Comparison of ENCODE assay signal across 8 cellular contexts in genomic region chr9:129459550-129460322, GRCh38.
A peak's percentile ranks its signal among the peaks of the same experiment; 100 is the strongest.
DNase-seq lines count a peak whose midpoint lies in the region; ATAC-seq and TF ChIP-seq lines count a peak whose summit lies in the region.

No MANE protein-coding gene starts in this region.

- H3K4me1 ChIP-seq in endocrine pancreas (ENCODE audit: control insufficient read depth, insufficient read depth, low read length): no peaks in the 10 kb centered on the region
- peaks cover 36% of the 10 kb centered on the region for H3K4me1 ChIP-seq in rectal smooth muscle tissue (ENCODE audit: control insufficient read depth, insufficient read depth, low read length)

- ATAC-seq in SK-N-SH treated with all-trans-retinoic acid at 6 μM for 48 hours (peak; percentile 50), HG03442 (IDR thresholded peaks at IDR 0.05; ENCODE audit: unreplicated experiment) (no peak), HG03196 (IDR thresholded peaks at IDR 0.05; ENCODE audit: unreplicated experiment) (no peak)

- no peaks in the 10 kb centered on the region for H3K27me3 ChIP-seq in endocrine pancreas (ENCODE audit: control insufficient read depth, insufficient read depth, low read length)
- no peaks in the 10 kb centered on the region for H3K27me3 ChIP-seq in rectal smooth muscle tissue (ENCODE audit: control insufficient read depth, insufficient read depth, low read length)

- H3K4me3 ChIP-seq in endocrine pancreas (ENCODE audit: control insufficient read depth, insufficient read depth, low read length) (no peak overlapping the region), rectal smooth muscle tissue (ENCODE audit: low read length) (peak overlapping the region; percentile 48)

- peak overlapping the region; percentile 83 for H3K27ac ChIP-seq in rectal smooth muscle tissue (ENCODE audit: low read depth, low read length)

- no peaks in the 10 kb centered on the region for H3K9me3 ChIP-seq in endocrine pancreas (ENCODE audit: control insufficient read depth, low read length)

- H3K9ac ChIP-seq in endocrine pancreas (ENCODE audit: control insufficient read depth, insufficient read depth, low read length) (peak overlapping the region; percentile 15), rectal smooth muscle tissue (ENCODE audit: low read length) (peak overlapping the region; percentile 10)

- DNase-seq in COLO668 (lab: John Stamatoyannopoulos, UW; ENCODE audit: unreplicated experiment) (peak; percentile 23), GF-D8 (lab: John Stamatoyannopoulos, UW) (no peak), UCSD-AML1 (lab: John Stamatoyannopoulos, UW; ENCODE audit: unreplicated experiment) (no peak)

- no peaks in the 10 kb centered on the region for H3K36me3 ChIP-seq in endocrine pancreas (ENCODE audit: control insufficient read depth, insufficient read depth, low read length)
- H3K36me3 ChIP-seq in rectal smooth muscle tissue (ENCODE audit: control insufficient read depth, insufficient read depth, low read length): no peaks in the 10 kb centered on the region

TF ChIP-seq in SK-N-SH treated with all-trans-retinoic acid at 6 μM for 48 hours, 23 proteins besides CTCF, POLR2A, EP300 and RAD21:
- no peak for TF ChIP-seq OSR1 (CRISPR knock-in tag; IDR thresholded peaks at IDR 0.05)
- TF ChIP-seq PATZ1 (CRISPR knock-in tag; IDR thresholded peaks at IDR 0.05; ENCODE audit: borderline replicate concordance): no peak
- TF ChIP-seq ZFP30 (CRISPR knock-in tag; IDR thresholded peaks at IDR 0.05): no peak
- TF ChIP-seq ISL1 (CRISPR knock-in tag; IDR thresholded peaks at IDR 0.05): no peak
- TF ChIP-seq CSRNP3 (CRISPR knock-in tag; IDR thresholded peaks at IDR 0.05): no peak
- TF ChIP-seq ZNF565 (CRISPR knock-in tag; conservative IDR thresholded peaks at IDR 0.05; ENCODE audit: low read depth): no peak
- no peak for TF ChIP-seq SNAI2 (CRISPR knock-in tag; IDR thresholded peaks at IDR 0.05)
- TF ChIP-seq PPARA (CRISPR knock-in tag; IDR thresholded peaks at IDR 0.05; ENCODE audit: borderline replicate concordance): no peak
- TF ChIP-seq ESRRG (CRISPR knock-in tag; IDR thresholded peaks at IDR 0.05): no peak
- TF ChIP-seq, protein P1, sequence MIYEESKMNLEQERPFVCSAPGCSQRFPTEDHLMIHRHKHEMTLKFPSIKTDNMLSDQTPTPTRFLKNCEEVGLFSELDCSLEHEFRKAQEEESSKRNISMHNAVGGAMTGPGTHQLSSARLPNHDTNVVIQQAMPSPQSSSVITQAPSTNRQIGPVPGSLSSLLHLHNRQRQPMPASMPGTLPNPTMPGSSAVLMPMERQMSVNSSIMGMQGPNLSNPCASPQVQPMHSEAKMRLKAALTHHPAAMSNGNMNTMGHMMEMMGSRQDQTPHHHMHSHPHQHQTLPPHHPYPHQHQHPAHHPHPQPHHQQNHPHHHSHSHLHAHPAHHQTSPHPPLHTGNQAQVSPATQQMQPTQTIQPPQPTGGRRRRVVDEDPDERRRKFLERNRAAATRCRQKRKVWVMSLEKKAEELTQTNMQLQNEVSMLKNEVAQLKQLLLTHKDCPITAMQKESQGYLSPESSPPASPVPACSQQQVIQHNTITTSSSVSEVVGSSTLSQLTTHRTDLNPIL (CRISPR knock-in tag; IDR thresholded peaks at IDR 0.05; ENCODE audit: low read depth): no peak
- no peak for TF ChIP-seq RARB (CRISPR knock-in tag; IDR thresholded peaks at IDR 0.05)
- no peak for TF ChIP-seq ZNF70 (CRISPR knock-in tag; IDR thresholded peaks at IDR 0.05)
- no peak for TF ChIP-seq ZNF8 (CRISPR knock-in tag; IDR thresholded peaks at IDR 0.05)
- TF ChIP-seq, protein P2, sequence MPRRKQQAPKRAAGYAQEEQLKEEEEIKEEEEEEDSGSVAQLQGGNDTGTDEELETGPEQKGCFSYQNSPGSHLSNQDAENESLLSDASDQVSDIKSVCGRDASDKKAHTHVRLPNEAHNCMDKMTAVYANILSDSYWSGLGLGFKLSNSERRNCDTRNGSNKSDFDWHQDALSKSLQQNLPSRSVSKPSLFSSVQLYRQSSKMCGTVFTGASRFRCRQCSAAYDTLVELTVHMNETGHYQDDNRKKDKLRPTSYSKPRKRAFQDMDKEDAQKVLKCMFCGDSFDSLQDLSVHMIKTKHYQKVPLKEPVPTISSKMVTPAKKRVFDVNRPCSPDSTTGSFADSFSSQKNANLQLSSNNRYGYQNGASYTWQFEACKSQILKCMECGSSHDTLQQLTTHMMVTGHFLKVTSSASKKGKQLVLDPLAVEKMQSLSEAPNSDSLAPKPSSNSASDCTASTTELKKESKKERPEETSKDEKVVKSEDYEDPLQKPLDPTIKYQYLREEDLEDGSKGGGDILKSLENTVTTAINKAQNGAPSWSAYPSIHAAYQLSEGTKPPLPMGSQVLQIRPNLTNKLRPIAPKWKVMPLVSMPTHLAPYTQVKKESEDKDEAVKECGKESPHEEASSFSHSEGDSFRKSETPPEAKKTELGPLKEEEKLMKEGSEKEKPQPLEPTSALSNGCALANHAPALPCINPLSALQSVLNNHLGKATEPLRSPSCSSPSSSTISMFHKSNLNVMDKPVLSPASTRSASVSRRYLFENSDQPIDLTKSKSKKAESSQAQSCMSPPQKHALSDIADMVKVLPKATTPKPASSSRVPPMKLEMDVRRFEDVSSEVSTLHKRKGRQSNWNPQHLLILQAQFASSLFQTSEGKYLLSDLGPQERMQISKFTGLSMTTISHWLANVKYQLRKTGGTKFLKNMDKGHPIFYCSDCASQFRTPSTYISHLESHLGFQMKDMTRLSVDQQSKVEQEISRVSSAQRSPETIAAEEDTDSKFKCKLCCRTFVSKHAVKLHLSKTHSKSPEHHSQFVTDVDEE (CRISPR knock-in tag; IDR thresholded peaks at IDR 0.05): no peak
- TF ChIP-seq TCF4 (CRISPR knock-in tag; IDR thresholded peaks at IDR 0.05; ENCODE audit: borderline replicate concordance): no peak
